Comparison of ENCODE assay signal across 9 cellular contexts in the genomic region with DNA sequence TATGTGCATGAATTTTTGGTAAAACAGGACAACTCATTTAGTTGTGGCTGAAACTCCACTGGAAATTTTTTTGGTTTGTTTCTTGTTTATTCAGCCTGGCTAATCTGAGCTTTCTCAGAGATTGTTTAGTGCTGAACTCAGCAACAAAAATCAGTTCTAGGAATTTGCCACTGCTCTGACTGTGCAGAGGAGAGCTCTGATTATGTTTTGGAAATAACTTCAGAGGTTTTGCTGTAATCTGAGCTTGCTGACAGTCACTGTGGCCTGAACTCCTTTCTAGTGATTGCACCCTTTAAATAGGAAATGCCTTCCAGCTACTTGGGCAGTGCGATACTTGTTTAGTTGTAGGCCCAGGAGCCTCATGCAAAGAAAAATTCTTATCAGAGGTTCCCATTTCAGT.
A peak's percentile ranks its signal among the peaks of the same experiment; 100 is the strongest.
DNase-seq lines count a peak whose midpoint lies in the region; ATAC-seq and TF ChIP-seq lines count a peak whose summit lies in the region.
"Had no signal": no experiment of that assay in that cellular context is flagged by ENCODE, and none has a peak within 500 bp of the region (broad histone marks: within the 10 kb centered on the region; RNA-seq: fewer than 3 reads in every experiment).

No MANE protein-coding gene starts in this region.

- H4K20me1 ChIP-seq in PC-3 (ENCODE audit: low read length) = no peaks in the 10 kb centered on the region
- no peaks in the 10 kb centered on the region for H4K20me1 ChIP-seq in osteoblast (ENCODE audit: insufficient read depth, low read length)
- H4K20me1 ChIP-seq in PC-9 (ENCODE audit: insufficient read depth) = no peaks in the 10 kb centered on the region

- H3K27ac ChIP-seq in PC-3 (ENCODE audit: low read length) (no peak overlapping the region), osteoblast (ENCODE audit: low read depth, low read length) (peak overlapping the region; percentile 85), PC-9 (no peak overlapping the region), foreskin keratinocyte (no peak overlapping the region)
- H3K27ac ChIP-seq in effector memory CD4-positive, alpha-beta T cell (ENCODE audit: insufficient read depth, low read length, poor library complexity, severe bottlenecking) = peak overlapping the region; percentile 50

- ATAC-seq in PC-3 (no peak), WTC11 (no peak), foreskin keratinocyte (no peak)

- H3K36me3 ChIP-seq in PC-3 (ENCODE audit: low read depth, low read length) (no peaks in the 10 kb centered on the region; the same call in 1 of the 2 replicates), osteoblast (ENCODE audit: insufficient read depth, low read length) (peaks cover 4% of the 10 kb centered on the region), PC-9 (ENCODE audit: low read depth) (peaks cover 13% of the 10 kb centered on the region)
- peaks cover 16% of the 10 kb centered on the region for H3K36me3 ChIP-seq in effector memory CD4-positive, alpha-beta T cell (ENCODE audit: control insufficient read depth, insufficient read depth, low read length)

- H3K9ac ChIP-seq in PC-3 (ENCODE audit: low read length) = no peak overlapping the region

- H3K36me3 Mint-ChIP-seq in WTC11 = peaks cover 19% of the 10 kb centered on the region

- BruUV-seq in PC-3 (replicated peaks; lab: Mats Ljungman, UMichigan) = no TSS peak
- no TSS peak for BruUV-seq in PC-9 (replicated peaks; lab: Mats Ljungman, UMichigan)

- H3K9me3 Mint-ChIP-seq in WTC11 = peaks cover 18% of the 10 kb centered on the region

- no peak for TF ChIP-seq CTCF in PC-3 (conservative IDR thresholded peaks at IDR 0.05; ENCODE audit: low read depth, low read length)
- no peak for TF ChIP-seq CTCF in osteoblast (IDR thresholded peaks at IDR 0.05; ENCODE audit: extremely low read depth, low read depth, low read length)
- no peak for TF ChIP-seq CTCF in WTC11 (IDR thresholded peaks at IDR 0.05)
- no peak for TF ChIP-seq CTCF in PC-9 (conservative IDR thresholded peaks at IDR 0.05)
- TF ChIP-seq CTCF in foreskin keratinocyte (conservative IDR thresholded peaks at IDR 0.05) = no peak

- H3K4me3 ChIP-seq in PC-3 (ENCODE audit: low read length) (no peak overlapping the region), osteoblast (ENCODE audit: insufficient read depth, low read length) (no peak overlapping the region), PC-9 (no peak overlapping the region)
- H3K4me3 ChIP-seq in effector memory CD4-positive, alpha-beta T cell (ENCODE audit: insufficient read depth, low read depth, low read length, poor library complexity, severe bottlenecking) = peak overlapping the region; percentile 4

- H3K9me2 ChIP-seq in PC-3 (replicated peaks; ENCODE audit: low read length) (no peaks in the 10 kb centered on the region), PC-9 (ENCODE audit: insufficient read depth) (no peaks in the 10 kb centered on the region)

- H3K4me1 Mint-ChIP-seq in WTC11 = no peaks in the 10 kb centered on the region

- H3K4me1 ChIP-seq in PC-3 (ENCODE audit: insufficient read depth, low read length) = no peaks in the 10 kb centered on the region
- peaks cover 63% of the 10 kb centered on the region for H3K4me1 ChIP-seq in effector memory CD4-positive, alpha-beta T cell (ENCODE audit: control insufficient read depth, insufficient read depth, low read length, poor library complexity, severe bottlenecking)
- peaks cover 23% of the 10 kb centered on the region for H3K4me1 ChIP-seq in osteoblast (ENCODE audit: insufficient read depth, low read length)
- H3K4me1 ChIP-seq in PC-9 (replicated peaks; ENCODE audit: insufficient read depth) = no peaks in the 10 kb centered on the region
- H3K4me1 ChIP-seq in foreskin keratinocyte = no peaks in the 10 kb centered on the region

- no peak overlapping the region for H3K27ac Mint-ChIP-seq in WTC11

- intact Hi-C loops in PC-3 (cut with micrococcal nuclease) (no loop called here), PC-9 (cut with micrococcal nuclease; ENCODE audit: unreplicated experiment) (no loop called here)

- H3K79me2 ChIP-seq in PC-3 (ENCODE audit: low read length) = no peaks in the 10 kb centered on the region
- no peaks in the 10 kb centered on the region for H3K79me2 ChIP-seq in osteoblast (ENCODE audit: insufficient read depth, low read length)
- H3K79me2 ChIP-seq in PC-9 (ENCODE audit: low read depth) = no peaks in the 10 kb centered on the region

- H3K4me3 Mint-ChIP-seq in WTC11 = no peak overlapping the region

- DNase-seq in GM03348 (ENCODE audit: low spot score) (peak; percentile 68), PC-3 (peak; percentile 12), osteoblast (ENCODE audit: insufficient read length, low spot score, missing footprints) (peak; percentile 89), WTC11 (ENCODE audit: low spot score) (no peak), PC-9 (no peak), foreskin keratinocyte (no peak), ecto neural progenitor cell (ENCODE audit: low spot score) (no peak)
- DNase-seq in effector memory CD4-positive, alpha-beta T cell = no peak
- DNase-seq: NCI-H1417 treated with DMSO at 0.1 percent for 48 hours had no signal

- H3F3A ChIP-seq in PC-3 (ENCODE audit: low read length, unreplicated experiment) (no peaks in the 10 kb centered on the region), PC-9 (ENCODE audit: insufficient read depth, low read depth) (no peaks in the 10 kb centered on the region)

- H3K4me2 ChIP-seq in PC-3 (ENCODE audit: low read length) = no peak overlapping the region
- H3K4me2 ChIP-seq in osteoblast (ENCODE audit: insufficient read depth, low read length) = peak overlapping the region; percentile 52
- H3K4me2 ChIP-seq in PC-9 = no peak overlapping the region

- H2AFZ ChIP-seq in PC-3 (ENCODE audit: low read length) (no peak overlapping the region), osteoblast (ENCODE audit: low read length) (no peak overlapping the region), PC-9 (no peak overlapping the region)

- CTCF ChIA-PET in PC-3 (lab: Charles Lee) = no interaction called here
- CTCF ChIA-PET in WTC11 (lab: Charles Lee) = interaction anchor here (0.8 kb wide), 1 partner anchor 37 kb away, joined by 3 read pairs; no protein-coding TSS in a partner anchor
- CTCF ChIA-PET in PC-9 (lab: Charles Lee) = interaction anchor here (0.7 kb wide), 1 partner anchor 16 kb away, joined by 3 read pairs; no protein-coding TSS in a partner anchor

- POLR2A ChIA-PET in PC-3 (lab: Charles Lee; ENCODE audit: unreplicated experiment) = no interaction called here
- POLR2A ChIA-PET in WTC11 (lab: Charles Lee) = no interaction called here
- POLR2A ChIA-PET in PC-9 (lab: Charles Lee; ENCODE audit: unreplicated experiment) = no interaction called here

- H3K27me3 Mint-ChIP-seq in WTC11 (ENCODE audit: low read depth) = no peaks in the 10 kb centered on the region

- H3K27me3 ChIP-seq in PC-3 (ENCODE audit: low read length) (no peaks in the 10 kb centered on the region), osteoblast (ENCODE audit: insufficient read depth, low read length) (no peaks in the 10 kb centered on the region), PC-9 (ENCODE audit: insufficient read depth, low read depth) (no peaks in the 10 kb centered on the region), foreskin keratinocyte (no peaks in the 10 kb centered on the region)
- H3K27me3 ChIP-seq in effector memory CD4-positive, alpha-beta T cell (replicated peaks; ENCODE audit: control insufficient read depth, insufficient read depth, low read length, poor library complexity, severe bottlenecking) = no peaks in the 10 kb centered on the region

- H3K9me3 ChIP-seq in PC-3 (ENCODE audit: low read length) = no peaks in the 10 kb centered on the region
- peaks cover 3% of the 10 kb centered on the region for H3K9me3 ChIP-seq in effector memory CD4-positive, alpha-beta T cell (ENCODE audit: control insufficient read depth, low read length)
- H3K9me3 ChIP-seq in osteoblast (ENCODE audit: low read depth, low read length) = no peaks in the 10 kb centered on the region
- peaks cover 5% of the 10 kb centered on the region; the same call in 1 of the 2 replicates for H3K9me3 ChIP-seq in PC-9 (ENCODE audit: insufficient read depth, low read depth)

TF ChIP-seq in WTC11, 78 proteins besides CTCF, POLR2A, EP300 and RAD21 (continues in another document):
- TF ChIP-seq SMAD4 (CRISPR knock-in tag; IDR thresholded peaks at IDR 0.05) = no peak
- TF ChIP-seq, protein P1, sequence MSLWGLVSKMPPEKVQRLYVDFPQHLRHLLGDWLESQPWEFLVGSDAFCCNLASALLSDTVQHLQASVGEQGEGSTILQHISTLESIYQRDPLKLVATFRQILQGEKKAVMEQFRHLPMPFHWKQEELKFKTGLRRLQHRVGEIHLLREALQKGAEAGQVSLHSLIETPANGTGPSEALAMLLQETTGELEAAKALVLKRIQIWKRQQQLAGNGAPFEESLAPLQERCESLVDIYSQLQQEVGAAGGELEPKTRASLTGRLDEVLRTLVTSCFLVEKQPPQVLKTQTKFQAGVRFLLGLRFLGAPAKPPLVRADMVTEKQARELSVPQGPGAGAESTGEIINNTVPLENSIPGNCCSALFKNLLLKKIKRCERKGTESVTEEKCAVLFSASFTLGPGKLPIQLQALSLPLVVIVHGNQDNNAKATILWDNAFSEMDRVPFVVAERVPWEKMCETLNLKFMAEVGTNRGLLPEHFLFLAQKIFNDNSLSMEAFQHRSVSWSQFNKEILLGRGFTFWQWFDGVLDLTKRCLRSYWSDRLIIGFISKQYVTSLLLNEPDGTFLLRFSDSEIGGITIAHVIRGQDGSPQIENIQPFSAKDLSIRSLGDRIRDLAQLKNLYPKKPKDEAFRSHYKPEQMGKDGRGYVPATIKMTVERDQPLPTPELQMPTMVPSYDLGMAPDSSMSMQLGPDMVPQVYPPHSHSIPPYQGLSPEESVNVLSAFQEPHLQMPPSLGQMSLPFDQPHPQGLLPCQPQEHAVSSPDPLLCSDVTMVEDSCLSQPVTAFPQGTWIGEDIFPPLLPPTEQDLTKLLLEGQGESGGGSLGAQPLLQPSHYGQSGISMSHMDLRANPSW (CRISPR knock-in tag; conservative IDR thresholded peaks at IDR 0.05; ENCODE audit: low read depth) = no peak
- TF ChIP-seq, protein P2, sequence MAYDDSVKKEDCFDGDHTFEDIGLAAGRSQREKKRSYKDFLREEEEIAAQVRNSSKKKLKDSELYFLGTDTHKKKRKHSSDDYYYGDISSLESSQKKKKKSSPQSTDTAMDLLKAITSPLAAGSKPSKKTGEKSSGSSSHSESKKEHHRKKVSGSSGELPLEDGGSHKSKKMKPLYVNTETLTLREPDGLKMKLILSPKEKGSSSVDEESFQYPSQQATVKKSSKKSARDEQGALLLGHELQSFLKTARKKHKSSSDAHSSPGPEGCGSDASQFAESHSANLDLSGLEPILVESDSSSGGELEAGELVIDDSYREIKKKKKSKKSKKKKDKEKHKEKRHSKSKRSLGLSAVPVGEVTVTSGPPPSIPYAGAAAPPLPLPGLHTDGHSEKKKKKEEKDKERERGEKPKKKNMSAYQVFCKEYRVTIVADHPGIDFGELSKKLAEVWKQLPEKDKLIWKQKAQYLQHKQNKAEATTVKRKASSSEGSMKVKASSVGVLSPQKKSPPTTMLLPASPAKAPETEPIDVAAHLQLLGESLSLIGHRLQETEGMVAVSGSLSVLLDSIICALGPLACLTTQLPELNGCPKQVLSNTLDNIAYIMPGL (CRISPR knock-in tag; IDR thresholded peaks at IDR 0.05) = no peak
- no peak for TF ChIP-seq ZNF219 (CRISPR knock-in tag; IDR thresholded peaks at IDR 0.05; ENCODE audit: borderline replicate concordance)

Comparison
In these comparisons a context has a peak if more than half of its experiments do, and no peak if none do; other contexts are left out.
1. DNase-seq: peak in GM03348 (single experiment), PC-3 (single experiment) and osteoblast (single experiment); none in effector memory CD4-positive, alpha-beta T cell (0 of 3), WTC11 (single experiment), PC-9 (0 of 2), foreskin keratinocyte (0 of 2) and ecto neural progenitor cell (single experiment).
2. H3K27ac ChIP-seq: peak in effector memory CD4-positive, alpha-beta T cell (single experiment) and osteoblast (single experiment); none in PC-3 (single experiment), PC-9 (single experiment) and foreskin keratinocyte (single experiment).